ENCODE assay signal across 22 cellular contexts in genomic region chr3:177931346-177931745, GRCh38.
DNase-seq lines count a peak whose midpoint lies in the region; ATAC-seq, FAIRE-seq and TF ChIP-seq lines count a peak whose summit lies in the region.
"Had no signal": no experiment of that assay in that cellular context is flagged by ENCODE, and none has a peak within 500 bp of the region (broad histone marks: within the 10 kb centered on the region; RNA-seq: fewer than 3 reads in every experiment).

No MANE protein-coding gene starts in this region.

- CTCF ChIA-PET in SK-N-SH (lab: Yijun Ruan, JAX) = no interaction called here

- no peaks in the 10 kb centered on the region for H3K79me2 ChIP-seq in SK-N-SH (ENCODE audit: insufficient read depth)

- TF ChIP-seq CTCF in SK-N-SH (IDR thresholded peaks at IDR 0.05) (no peak), fibroblast of mammary gland (conservative IDR thresholded peaks at IDR 0.05; ENCODE audit: control insufficient read depth, insufficient read depth, low read depth, low read length) (no peak), thyroid gland (IDR thresholded peaks at IDR 0.05) (no peak)

- H3K4me2 ChIP-seq in SK-N-SH = no peak overlapping the region

- no peaks in the 10 kb centered on the region for H3K27me3 ChIP-seq in SK-N-SH (ENCODE audit: insufficient read depth)
- H3K27me3 ChIP-seq in thyroid gland = no peaks in the 10 kb centered on the region

- no peaks in the 10 kb centered on the region for H3K9me3 ChIP-seq in SK-N-SH
- H3K9me3 ChIP-seq in thyroid gland = no peaks in the 10 kb centered on the region

- intact Hi-C loops in thyroid gland (cut with DNase I) (no loop called here), posterior cingulate gyrus (cut with DNase I) (no loop called here)

- no peak overlapping the region for H3K4me3 ChIP-seq in SK-N-SH (ENCODE audit: low read depth in 2 of 2, low read length in 1 of 2)
- no peak overlapping the region for H3K4me3 ChIP-seq in fibroblast of mammary gland (ENCODE audit: control insufficient read depth, low read depth, low read length)
- no peak overlapping the region for H3K4me3 ChIP-seq in thyroid gland (replicated peaks in 1 of 3)

- peaks cover 18 to 33% of the 10 kb centered on the region in 2 experiments; a peak in 3 of 4 replicates for H3K4me1 ChIP-seq in SK-N-SH (ENCODE audit: control insufficient read depth in 1 of 2, insufficient read depth in 2 of 2, low read depth in 1 of 2, low read length in 1 of 2)
- peaks cover 40 to 70% of the 10 kb centered on the region in 2 donors for H3K4me1 ChIP-seq in thyroid gland

- peak overlapping the region in 1 of 2 experiments; percentile 30; a peak in 3 of 4 replicates for H3K27ac ChIP-seq in SK-N-SH (ENCODE audit: low read depth in 2 of 2, low read length in 1 of 2)
- H3K27ac ChIP-seq in thyroid gland = peak overlapping the region in 2 of 3 donors; percentile 25 to 30
- H3K27ac ChIP-seq: 22Rv1, RWPE1 had no signal

- H3F3A ChIP-seq in SK-N-SH (replicated peaks; ENCODE audit: insufficient read depth) = peaks cover 16% of the 10 kb centered on the region

- WGBS in SK-N-SH (ENCODE audit: low lambda C conversion rate) = 42% methylated on average over 2 of the region's 2 CpGs
- 52 to 58% methylated on average over 2 of the region's 2 CpGs for WGBS in thyroid gland, 2 donors

- no peaks in the 10 kb centered on the region for H4K20me1 ChIP-seq in SK-N-SH (ENCODE audit: insufficient read depth)

- no peak for TF ChIP-seq RAD21 in SK-N-SH (IDR thresholded peaks at IDR 0.05; ENCODE audit: low read length)

- H3K36me3 ChIP-seq in SK-N-SH (replicated peaks in 1 of 2; ENCODE audit: control insufficient read depth in 1 of 2, insufficient read depth in 2 of 2, low read length in 1 of 2) (no peaks in the 10 kb centered on the region), thyroid gland (no peaks in the 10 kb centered on the region)

- ATAC-seq in SK-N-SH treated with all-trans-retinoic acid at 6 μM for 48 hours = no peak; the same call in 1 of the 3 replicates

- POLR2A ChIA-PET in SK-N-SH (lab: Yijun Ruan, JAX) = no interaction called here

- no peaks in the 10 kb centered on the region for H3K9me2 ChIP-seq in SK-N-SH

- no peak overlapping the region for H3K9ac ChIP-seq in SK-N-SH

- no peak for DNase-seq in SK-N-SH
- no peak for DNase-seq in RCC 7860 (ENCODE audit: low spot score)
- DNase-seq in fibroblast of mammary gland (ENCODE audit: low read depth) = peak; percentile 20
- no peak for DNase-seq in thyroid gland
- DNase-seq in posterior cingulate gyrus = no peak
- DNase-seq in HUDEP-2 (lab: John Stamatoyannopoulos, UW; ENCODE audit: unreplicated experiment in 76 of 76) = no peak
- no peak for DNase-seq in LoVo (ENCODE audit: low spot score)
- DNase-seq: ACHN; C1 segment of cervical spinal cord; CD4-positive, alpha-beta memory T cell; COR-L47; DMS53; NCI-H1048; NCI-H1417; NCI-H1694; NCI-H2029 treated with DMSO at 0.1 percent for 48 hours; NCI-H526 treated with DMSO at 0.1 percent for 48 hours; SHP77 treated with DMSO at 0.1 percent for 48 hours; SW 1271 had no signal

- peak; percentile 58 for FAIRE-seq in RCC 7860 (lab: Jason Lieb, UNC)

- no peak for TF ChIP-seq POLR2A in thyroid gland (IDR thresholded peaks at IDR 0.05)

- no peak overlapping the region for H2AFZ ChIP-seq in SK-N-SH (ENCODE audit: low read depth)

- peak in 1 of 2 experiments; percentile 30; a peak in 1 of 4 replicates for TF ChIP-seq EP300 in SK-N-SH (IDR thresholded peaks at IDR 0.05; ENCODE audit: borderline replicate concordance in 1 of 2, low read depth in 1 of 2, low read length in 1 of 2)

TF ChIP-seq in SK-N-SH, 30 proteins besides CTCF, POLR2A, EP300 and RAD21:
- peak; percentile 79 for TF ChIP-seq NFIC (IDR thresholded peaks at IDR 0.05; ENCODE audit: borderline replicate concordance)
- peak; percentile 26; the same call in 1 of the 2 replicates for TF ChIP-seq TEAD4 (IDR thresholded peaks at IDR 0.05; ENCODE audit: borderline replicate concordance, insufficient read depth)
- no peak for TF ChIP-seq MXI1 (IDR thresholded peaks at IDR 0.05; ENCODE audit: low read depth, low read length)
- TF ChIP-seq USF1 (IDR thresholded peaks at IDR 0.05; ENCODE audit: borderline replicate concordance, low read depth) = no peak
- TF ChIP-seq TAF1 (IDR thresholded peaks at IDR 0.05; ENCODE audit: borderline replicate concordance, low read depth, low read length) = no peak
- TF ChIP-seq TCF12 (IDR thresholded peaks at IDR 0.05) = peak; percentile 64; the same call in 1 of the 2 replicates
- peak; percentile 67; the same call in 1 of the 2 replicates for TF ChIP-seq MEF2A (IDR thresholded peaks at IDR 0.05; ENCODE audit: borderline replicate concordance, low read depth)
- TF ChIP-seq FOXM1 (IDR thresholded peaks at IDR 0.05; ENCODE audit: low read depth) = 0 out of 2 replicates have a peak, but pooled peaks have one; percentile 19
- no peak for TF ChIP-seq GABPA (IDR thresholded peaks at IDR 0.05; ENCODE audit: low read depth)
- peak; percentile 47 for TF ChIP-seq FOSL2 (IDR thresholded peaks at IDR 0.05; ENCODE audit: borderline replicate concordance, low read depth)
- TF ChIP-seq JUND (IDR thresholded peaks at IDR 0.05) = peak; percentile 40
- TF ChIP-seq PBX3 (IDR thresholded peaks at IDR 0.05) = peak; percentile 64

TF ChIP-seq in SK-N-SH treated with all-trans-retinoic acid at 6 μM for 48 hours, 23 proteins besides CTCF, POLR2A, EP300 and RAD21 (continues in another document):
- TF ChIP-seq ESRRG (CRISPR knock-in tag; IDR thresholded peaks at IDR 0.05) (no peak), CSRNP3 (CRISPR knock-in tag; IDR thresholded peaks at IDR 0.05) (no peak), ZNF70 (CRISPR knock-in tag; IDR thresholded peaks at IDR 0.05) (no peak), TCF4 (CRISPR knock-in tag; IDR thresholded peaks at IDR 0.05; ENCODE audit: borderline replicate concordance) (no peak), POU6F1 (CRISPR knock-in tag; IDR thresholded peaks at IDR 0.05; ENCODE audit: borderline replicate concordance, low read depth) (no peak), ARNTL (CRISPR knock-in tag; IDR thresholded peaks at IDR 0.05; ENCODE audit: borderline replicate concordance, low read depth) (no peak), SNAI2 (CRISPR knock-in tag; IDR thresholded peaks at IDR 0.05) (no peak), ISL1 (CRISPR knock-in tag; IDR thresholded peaks at IDR 0.05) (no peak), CREB5 (CRISPR knock-in tag; IDR thresholded peaks at IDR 0.05; ENCODE audit: low read depth) (no peak), BACH2 (CRISPR knock-in tag; IDR thresholded peaks at IDR 0.05; ENCODE audit: borderline replicate concordance) (no peak), OSR1 (CRISPR knock-in tag; IDR thresholded peaks at IDR 0.05) (no peak), RARB (CRISPR knock-in tag; IDR thresholded peaks at IDR 0.05) (no peak), ZNF8 (CRISPR knock-in tag; IDR thresholded peaks at IDR 0.05) (no peak), ZFP30 (CRISPR knock-in tag; IDR thresholded peaks at IDR 0.05) (no peak)
